Comparison of ENCODE assay signal across 9 cellular contexts in the genomic region with DNA sequence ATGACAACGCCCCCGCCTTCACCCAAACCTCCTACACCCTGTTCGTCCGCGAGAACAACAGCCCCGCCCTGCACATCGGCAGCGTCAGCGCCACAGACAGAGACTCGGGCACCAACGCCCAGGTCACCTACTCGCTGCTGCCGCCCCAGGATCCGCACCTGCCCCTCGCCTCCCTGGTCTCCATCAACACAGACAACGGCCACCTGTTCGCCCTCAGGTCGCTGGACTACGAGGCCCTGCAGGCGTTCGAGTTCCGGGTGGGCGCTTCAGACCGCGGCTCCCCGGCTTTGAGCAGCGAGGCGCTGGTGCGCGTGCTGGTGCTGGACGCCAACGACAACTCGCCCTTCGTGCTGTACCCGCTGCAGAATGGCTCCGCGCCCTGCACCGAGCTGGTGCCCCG. TPM values are rescaled to one million over a fixed set of nuclear protein-coding genes. Genes with fewer than 3 reads are reported as not detected.
"Had no signal": no experiment of that assay in that cellular context is flagged by ENCODE, and none has a peak within 500 bp of the region (broad histone marks: within the 10 kb centered on the region; RNA-seq: fewer than 3 reads in every experiment).

No MANE protein-coding gene starts in this region.

RNA-seq across cellular contexts. Expression of a gene that starts 1.8 kb away (rescaled TPM):
- total RNA-seq: activated naive CD4-positive, alpha-beta T cell treated with anti-CD3 and anti-CD28 coated beads for 36 hours; activated naive CD4-positive, alpha-beta T cell treated with anti-CD3 and anti-CD28 coated beads, Interleukin-2, amount 50 U/mL, for 72 hours; activated naive CD8-positive, alpha-beta T cell treated with anti-CD3 and anti-CD28 coated beads for 36 hours; activated T-cell treated with anti-CD3 and anti-CD28 coated beads, Interleukin-2, amount 50 U/mL, for 4 hours; activated T-cell treated with anti-CD3 and anti-CD28 coated beads, Interleukin-2, amount 50 U/mL, for 72 hours; activated T-helper 1 cell treated with anti-CD3 and anti-CD28 coated beads, Interleukin-12 subunit alpha, Interleukin-12 subunit beta, Interleukin-2, Interleukin-4 antibody, amounts not matched to agents 30 ng/mL and 10 ng/mL and 1 ng/mL, durations not matched to agents 14 hours and 24 hours and 36 hours; activated T-helper 17 cell treated with anti-CD3 and anti-CD28 coated beads, Interleukin-2, amount 50 U/mL, for 72 hours; activated T-helper 2 cell treated with anti-CD3 and anti-CD28 coated beads, Interferon-gamma antibody, Interleukin-2, Interleukin-4, amounts not matched to agents 10 μg/mL and 5 μg/mL and 100 μg/mL, durations not matched to agents 14 hours and 24 hours and 36 hours had no signal

RNA-seq across cellular contexts. Expression of a gene that starts 2.8 kb away (rescaled TPM):
- total RNA-seq: activated naive CD4-positive, alpha-beta T cell treated with anti-CD3 and anti-CD28 coated beads for 36 hours; activated naive CD4-positive, alpha-beta T cell treated with anti-CD3 and anti-CD28 coated beads, Interleukin-2, amount 50 U/mL, for 72 hours; activated naive CD8-positive, alpha-beta T cell treated with anti-CD3 and anti-CD28 coated beads for 36 hours; activated T-cell treated with anti-CD3 and anti-CD28 coated beads, Interleukin-2, amount 50 U/mL, for 4 hours; activated T-cell treated with anti-CD3 and anti-CD28 coated beads, Interleukin-2, amount 50 U/mL, for 72 hours; activated T-helper 1 cell treated with anti-CD3 and anti-CD28 coated beads, Interleukin-12 subunit alpha, Interleukin-12 subunit beta, Interleukin-2, Interleukin-4 antibody, amounts not matched to agents 30 ng/mL and 10 ng/mL and 1 ng/mL, durations not matched to agents 14 hours and 24 hours and 36 hours; activated T-helper 17 cell treated with anti-CD3 and anti-CD28 coated beads, Interleukin-2, amount 50 U/mL, for 72 hours; activated T-helper 2 cell treated with anti-CD3 and anti-CD28 coated beads, Interferon-gamma antibody, Interleukin-2, Interleukin-4, amounts not matched to agents 10 μg/mL and 5 μg/mL and 100 μg/mL, durations not matched to agents 14 hours and 24 hours and 36 hours had no signal

RNA-seq across cellular contexts. Expression of a gene that starts 6.9 kb away (rescaled TPM):
- total RNA-seq: activated naive CD4-positive, alpha-beta T cell treated with anti-CD3 and anti-CD28 coated beads for 36 hours; activated naive CD4-positive, alpha-beta T cell treated with anti-CD3 and anti-CD28 coated beads, Interleukin-2, amount 50 U/mL, for 72 hours; activated naive CD8-positive, alpha-beta T cell treated with anti-CD3 and anti-CD28 coated beads for 36 hours; activated T-cell treated with anti-CD3 and anti-CD28 coated beads, Interleukin-2, amount 50 U/mL, for 4 hours; activated T-cell treated with anti-CD3 and anti-CD28 coated beads, Interleukin-2, amount 50 U/mL, for 72 hours; activated T-helper 1 cell treated with anti-CD3 and anti-CD28 coated beads, Interleukin-12 subunit alpha, Interleukin-12 subunit beta, Interleukin-2, Interleukin-4 antibody, amounts not matched to agents 30 ng/mL and 10 ng/mL and 1 ng/mL, durations not matched to agents 14 hours and 24 hours and 36 hours; activated T-helper 17 cell treated with anti-CD3 and anti-CD28 coated beads, Interleukin-2, amount 50 U/mL, for 72 hours; activated T-helper 2 cell treated with anti-CD3 and anti-CD28 coated beads, Interferon-gamma antibody, Interleukin-2, Interleukin-4, amounts not matched to agents 10 μg/mL and 5 μg/mL and 100 μg/mL, durations not matched to agents 14 hours and 24 hours and 36 hours; bronchial epithelial cell had no signal

RNA-seq across cellular contexts. Expression of a gene that starts 7.6 kb away (rescaled TPM):
- total RNA-seq: activated naive CD4-positive, alpha-beta T cell treated with anti-CD3 and anti-CD28 coated beads for 36 hours; activated naive CD4-positive, alpha-beta T cell treated with anti-CD3 and anti-CD28 coated beads, Interleukin-2, amount 50 U/mL, for 72 hours; activated naive CD8-positive, alpha-beta T cell treated with anti-CD3 and anti-CD28 coated beads for 36 hours; activated T-cell treated with anti-CD3 and anti-CD28 coated beads, Interleukin-2, amount 50 U/mL, for 4 hours; activated T-helper 1 cell treated with anti-CD3 and anti-CD28 coated beads, Interleukin-12 subunit alpha, Interleukin-12 subunit beta, Interleukin-2, Interleukin-4 antibody, amounts not matched to agents 30 ng/mL and 10 ng/mL and 1 ng/mL, durations not matched to agents 14 hours and 24 hours and 36 hours; activated T-helper 17 cell treated with anti-CD3 and anti-CD28 coated beads, Interleukin-2, amount 50 U/mL, for 72 hours; activated T-helper 2 cell treated with anti-CD3 and anti-CD28 coated beads, Interferon-gamma antibody, Interleukin-2, Interleukin-4, amounts not matched to agents 10 μg/mL and 5 μg/mL and 100 μg/mL, durations not matched to agents 14 hours and 24 hours and 36 hours; bronchial epithelial cell had no signal

RNA-seq across cellular contexts. Expression of a gene that starts 12.8 kb away (rescaled TPM):
- total RNA-seq: activated naive CD4-positive, alpha-beta T cell treated with anti-CD3 and anti-CD28 coated beads for 36 hours; activated naive CD4-positive, alpha-beta T cell treated with anti-CD3 and anti-CD28 coated beads, Interleukin-2, amount 50 U/mL, for 72 hours; activated naive CD8-positive, alpha-beta T cell treated with anti-CD3 and anti-CD28 coated beads for 36 hours; activated T-cell treated with anti-CD3 and anti-CD28 coated beads, Interleukin-2, amount 50 U/mL, for 72 hours; activated T-helper 1 cell treated with anti-CD3 and anti-CD28 coated beads, Interleukin-12 subunit alpha, Interleukin-12 subunit beta, Interleukin-2, Interleukin-4 antibody, amounts not matched to agents 30 ng/mL and 10 ng/mL and 1 ng/mL, durations not matched to agents 14 hours and 24 hours and 36 hours; activated T-helper 17 cell treated with anti-CD3 and anti-CD28 coated beads, Interleukin-2, amount 50 U/mL, for 72 hours; activated T-helper 2 cell treated with anti-CD3 and anti-CD28 coated beads, Interferon-gamma antibody, Interleukin-2, Interleukin-4, amounts not matched to agents 10 μg/mL and 5 μg/mL and 100 μg/mL, durations not matched to agents 14 hours and 24 hours and 36 hours had no signal
